In the genomic region with DNA sequence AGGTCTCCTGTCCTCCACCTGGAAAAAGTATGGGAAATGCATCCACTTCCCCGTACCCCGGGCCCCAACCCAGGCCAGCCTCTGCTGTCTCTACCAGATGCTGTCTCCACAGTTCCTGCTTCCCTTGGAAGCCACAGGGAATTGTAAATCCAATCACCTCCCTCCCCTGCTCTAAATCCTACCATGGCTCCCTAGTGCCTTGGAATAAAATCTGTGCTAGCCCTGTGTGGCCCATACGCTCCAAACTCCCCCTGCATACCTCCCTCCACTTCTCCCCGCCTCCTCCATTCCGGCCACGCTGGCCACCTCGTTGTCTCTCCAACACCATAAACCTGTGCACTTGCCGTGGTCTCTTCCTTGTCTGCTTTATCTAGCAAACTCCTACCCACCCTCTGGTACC, we compare ENCODE assay signal across 27 cellular contexts. TPM values are rescaled to one million over a fixed set of nuclear protein-coding genes. Genes with fewer than 3 reads are reported as not detected.
"Had no signal": no experiment of that assay in that cellular context is flagged by ENCODE, and none has a peak within 500 bp of the region (broad histone marks: within the 10 kb centered on the region; RNA-seq: fewer than 3 reads in every experiment).

No MANE protein-coding gene starts in this region.

- H3K36me3 ChIP-seq: ovary, right atrium auricular region, right lobe of liver, stomach, thyroid gland, transverse colon, upper lobe of left lung, vagina had no signal

- H3K27ac ChIP-seq: ovary, right atrium auricular region, right lobe of liver, stomach, thyroid gland, transverse colon, upper lobe of left lung, vagina had no signal

- H3K9me3 ChIP-seq: mucosa of descending colon, ovary, right atrium auricular region, right lobe of liver, testis, thyroid gland, transverse colon, upper lobe of left lung, vagina had no signal

- H3K4me1 ChIP-seq: right atrium auricular region, right lobe of liver, stomach, thyroid gland, transverse colon, upper lobe of left lung, vagina had no signal

- ATAC-seq: left lobe of liver; mucosa of descending colon; naive thymus-derived CD4-positive, alpha-beta T cell; natural killer cell treated with Interleukin-12 subunit alpha and Interleukin-12 subunit beta and Interleukin-15 and Interleukin-18, amount 100 ng/mL, for 72 hours; stimulated activated naive B cell treated with anti-CD40 and anti-IgM and Interleukin-4, amounts not matched to agents 10 μg/mL and 1 μg/mL and 100 μg/mL, for 72 hours; stimulated activated naive CD8-positive, alpha-beta T cell treated with anti-CD3 and anti-CD28 coated beads, Interleukin-15, Interleukin-2, amounts not matched to agents 100 U/mL and 50 U/mL, for 24 hours had no signal

- H3K4me2 ChIP-seq: smooth muscle cell had no signal

- H3K27me3 ChIP-seq: ovary, right atrium auricular region, right lobe of liver, testis, thyroid gland, transverse colon, upper lobe of left lung, vagina had no signal

- H3K4me3 ChIP-seq: lung, mucosa of descending colon, ovary, right atrium auricular region, right lobe of liver, smooth muscle cell, stomach, testis, thyroid gland, transverse colon, upper lobe of left lung, vagina had no signal

- DNase-seq: hypothalamus; immature natural killer cell; midbrain; naive thymus-derived CD4-positive, alpha-beta T cell; ovary; right lobe of liver; stimulated activated CD4-positive, alpha-beta T cell treated with anti-CD3 and anti-CD28 coated beads, Interleukin-12 subunit alpha, Interleukin-12 subunit beta, amount 100 ng/mL, for 4 hours; stimulated activated CD4-positive, alpha-beta T cell treated with anti-CD3 and anti-CD28 coated beads, Interleukin-15, amount 100 ng/mL, for 24 hours; stimulated activated CD4-positive, alpha-beta T cell treated with anti-CD3 and anti-CD28 coated beads, Interleukin-2, amount 100 ng/mL, for 24 hours; stimulated activated CD4-positive, alpha-beta T cell treated with anti-CD3 and anti-CD28 coated beads, Interleukin-4, amount 100 ng/mL, for 1 hour; stimulated activated naive B cell treated with anti-CD40 and anti-IgM and Interleukin-4, amounts not matched to agents 10 μg/mL and 1 μg/mL and 100 μg/mL, for 72 hours; stimulated activated naive CD8-positive, alpha-beta T cell treated with anti-CD3 and anti-CD28 coated beads, Interleukin-15, Interleukin-2, amounts not matched to agents 100 U/mL and 50 U/mL, for 24 hours; stomach; testis; thyroid gland; transverse colon; upper lobe of left lung had no signal

- FAIRE-seq: islet of Langerhans had no signal

RNA-seq across cellular contexts. Expression of a gene that starts 31.2 kb away (rescaled TPM):
- total RNA-seq: lower leg skin; natural killer cell treated with Interleukin-12 subunit alpha and Interleukin-12 subunit beta and Interleukin-15 and Interleukin-18, amount 100 ng/mL, for 72 hours; skeletal muscle tissue had no signal
- polyA plus RNA-seq: immature natural killer cell had no signal
